Comparison of ENCODE assay signal across 28 cellular contexts in genomic region chr11:79206951-79207350, GRCh38.
DNase-seq lines count a peak whose midpoint lies in the region; ATAC-seq, FAIRE-seq and TF ChIP-seq lines count a peak whose summit lies in the region.
"Had no signal": no experiment of that assay in that cellular context is flagged by ENCODE, and none has a peak within 500 bp of the region (broad histone marks: within the 10 kb centered on the region; RNA-seq: fewer than 3 reads in every experiment).

No MANE protein-coding gene starts in this region.

- BruUV-seq in HepG2 (replicated peaks; lab: Mats Ljungman, UMichigan): no TSS peak

- no peak for TF ChIP-seq RAD21 in HepG2 (CRISPR knock-in tag; IDR thresholded peaks at IDR 0.05)

- peaks cover 5% of the 10 kb centered on the region for H3K4me1 Mint-ChIP-seq in endodermal cell

- POLR2A ChIA-PET in HepG2 (lab: Yijun Ruan, JAX): no interaction called here

- DNase-seq in HepG2 (ENCODE audit: low spot score) (no peak), right lobe of liver (no peak), endodermal cell (peak; percentile 80), mesenteric fat pad (ENCODE audit: low spot score) (peak; percentile 33), psoas muscle (no peak), cardiac septum (ENCODE audit: low spot score) (no peak), EL (no peak)
- DNase-seq: 8988T, ACHN, BE2C, Calu3, DMS53, GDM1, KBM-7, MV-4-11, NCI-H1105, NCI-H146, NCI-H1930, NCI-H2107, NCI-H524 treated with DMSO at 0.1 percent for 48 hours, NCI-H774, SIG-M5, SK-N-SH had no signal

- no peak for TF ChIP-seq EP300 in HepG2 (IDR thresholded peaks at IDR 0.05; ENCODE audit: low read depth in 2 of 2, low read length in 2 of 2)
- no peak for TF ChIP-seq EP300 in HepG2 (CRISPR knock-in tag; IDR thresholded peaks at IDR 0.05; ENCODE audit: borderline replicate concordance)

- H3K27ac ChIP-seq in HepG2 (ENCODE audit: extremely low read length, insufficient read depth, low read length) (no peak overlapping the region), right lobe of liver (no peak overlapping the region), endodermal cell (ENCODE audit: low read depth, low read length) (no peak overlapping the region), psoas muscle (no peak overlapping the region)

- H3K9ac ChIP-seq in HepG2 (ENCODE audit: insufficient read depth, low read depth, low read length) (no peak overlapping the region), endodermal cell (ENCODE audit: extremely low read depth, low read length, poor library complexity, severe bottlenecking) (no peak overlapping the region)
- H3K9ac ChIP-seq: SK-N-SH had no signal

- no peaks in the 10 kb centered on the region for H3K27me3 Mint-ChIP-seq in endodermal cell (ENCODE audit: insufficient read depth)

- no peak overlapping the region for H3K4me3 ChIP-seq in HepG2 (replicated peaks in 1 of 3; ENCODE audit: insufficient read depth in 1 of 3, low read depth in 2 of 3, low read length in 3 of 3)
- no peak overlapping the region for H3K4me3 ChIP-seq in right lobe of liver
- no peak overlapping the region for H3K4me3 ChIP-seq in endodermal cell (ENCODE audit: low read length)
- no peak overlapping the region for H3K4me3 ChIP-seq in psoas muscle

- no peak overlapping the region for H3K27ac Mint-ChIP-seq in endodermal cell

- intact Hi-C loops in HepG2 (cut with micrococcal nuclease; ENCODE audit: unreplicated experiment) (no loop called here), right lobe of liver (cut with DNase I) (no loop called here), psoas muscle (cut with DNase I) (no loop called here), cardiac septum (cut with DNase I) (no loop called here)

- no peaks in the 10 kb centered on the region for H3K9me3 Mint-ChIP-seq in endodermal cell

- TF ChIP-seq CTCF in HepG2 (CRISPR knock-in tag; IDR thresholded peaks at IDR 0.05) (no peak), right lobe of liver (IDR thresholded peaks at IDR 0.05) (no peak), endodermal cell (conservative IDR thresholded peaks at IDR 0.05) (peak; percentile 72), psoas muscle (IDR thresholded peaks at IDR 0.05) (no peak)

- CTCF ChIA-PET in HepG2 (lab: Yijun Ruan, JAX; ENCODE audit: low intra/inter-chr PET ratio, low total read pairs): no interaction called here

- H2AFZ ChIP-seq in HepG2 (ENCODE audit: low read length): no peak overlapping the region

- FAIRE-seq in HepG2 (lab: Jason Lieb, UNC): no peak
- FAIRE-seq: GM12891, H54, HTR-8/SVneo, RCC 7860 had no signal

- 0% methylated on average over 3 of the region's 4 CpGs for WGBS in HepG2 (ENCODE audit: low lambda C conversion rate)
- WGBS in right lobe of liver (ENCODE audit: insufficient coverage, low coverage, low lambda C conversion rate, missing lambda C conversion rate): 31% methylated on average over 2 of the region's 4 CpGs
- WGBS in endodermal cell (ENCODE audit: insufficient coverage in 1 of 2, insufficient read length in 1 of 2), 2 experiments: 89 to 90% methylated on average over 3 to 4 of the region's 4 CpGs
- 67 to 82% (median 74%) methylated on average over 4 of the region's 4 CpGs for whole genome bisulfite sequencing in psoas muscle, 3 donors

- TF ChIP-seq POLR2A in HepG2 (IDR thresholded peaks at IDR 0.05; ENCODE audit: insufficient read depth in 1 of 2, low read depth in 2 of 2, low read length in 2 of 2): no peak
- no peak for TF ChIP-seq POLR2A in right lobe of liver (IDR thresholded peaks at IDR 0.05)

- H3K36me3 ChIP-seq in HepG2 (replicated peaks in 1 of 2; ENCODE audit: control insufficient read depth in 1 of 2, insufficient read depth in 2 of 2, low read length in 2 of 2) (no peaks in the 10 kb centered on the region), right lobe of liver (no peaks in the 10 kb centered on the region), endodermal cell (ENCODE audit: control insufficient read depth, insufficient read depth, low read length) (peaks cover 8% of the 10 kb centered on the region), psoas muscle (ENCODE audit: insufficient read depth in 1 of 2, low read depth in 1 of 2) (no peaks in the 10 kb centered on the region)
- H3K36me3 ChIP-seq: BE2C had no signal

- H3K4me3 Mint-ChIP-seq in endodermal cell: no peak overlapping the region

- no peaks in the 10 kb centered on the region for H3K79me2 ChIP-seq in HepG2 (ENCODE audit: insufficient read depth, low read length)

- peaks cover 15% of the 10 kb centered on the region for H3K36me3 Mint-ChIP-seq in endodermal cell (ENCODE audit: low read depth)

- in situ Hi-C loops in HepG2 (cut with HindIII; ENCODE audit: extremely low pct_ligation_motif_present, low pct_unique_long_range_greater_than_20kb): no loop called here

- peak; percentile 72 for ATAC-seq in HepG2
- no peak for ATAC-seq in right lobe of liver
- ATAC-seq in psoas muscle: no peak
- ATAC-seq in GM18520 (IDR thresholded peaks at IDR 0.05; ENCODE audit: unreplicated experiment): no peak

- no peaks in the 10 kb centered on the region for H3K9me3 ChIP-seq in HepG2 (ENCODE audit: low read length)
- H3K9me3 ChIP-seq in right lobe of liver: no peaks in the 10 kb centered on the region
- no peaks in the 10 kb centered on the region for H3K9me3 ChIP-seq in endodermal cell (ENCODE audit: control insufficient read depth, low read length)
- no peaks in the 10 kb centered on the region for H3K9me3 ChIP-seq in psoas muscle
- H3K9me3 ChIP-seq: BE2C, SK-N-SH had no signal

- H3K27me3 ChIP-seq in HepG2 (ENCODE audit: control insufficient read depth in 1 of 2, insufficient read depth in 2 of 2, low read length in 2 of 2): peaks cover 0 to 6% of the 10 kb centered on the region in 2 experiments; a peak in 2 of 5 replicates
- no peaks in the 10 kb centered on the region for H3K27me3 ChIP-seq in right lobe of liver
- H3K27me3 ChIP-seq in endodermal cell (ENCODE audit: control insufficient read depth, insufficient read depth, low read length, poor library complexity, severe bottlenecking): no peaks in the 10 kb centered on the region
- H3K27me3 ChIP-seq in psoas muscle (ENCODE audit: insufficient read depth in 3 of 3, low read length in 2 of 3): no peaks in the 10 kb centered on the region
- H3K27me3 ChIP-seq: BE2C had no signal

- H4K20me1 ChIP-seq in HepG2 (ENCODE audit: insufficient read depth, low read length): no peaks in the 10 kb centered on the region

- H3K4me1 ChIP-seq in HepG2 (ENCODE audit: insufficient read depth, low read length): no peaks in the 10 kb centered on the region
- no peaks in the 10 kb centered on the region for H3K4me1 ChIP-seq in right lobe of liver
- H3K4me1 ChIP-seq in endodermal cell (ENCODE audit: control insufficient read depth, insufficient read depth, low read length): no peaks in the 10 kb centered on the region
- no peaks in the 10 kb centered on the region for H3K4me1 ChIP-seq in psoas muscle
- H3K4me1 ChIP-seq: BE2C had no signal

- no peak overlapping the region for H3K4me2 ChIP-seq in HepG2 (ENCODE audit: low read depth, low read length)
- H3K4me2 ChIP-seq: SK-N-SH had no signal

TF ChIP-seq in HepG2, 621 proteins besides CTCF, POLR2A, EP300 and RAD21:
- TF ChIP-seq SAFB2 (CRISPR knock-in tag; IDR thresholded peaks at IDR 0.05; ENCODE audit: borderline replicate concordance, low read depth): no peak
- TF ChIP-seq ZMYM2 (CRISPR knock-in tag; IDR thresholded peaks at IDR 0.05): no peak
- TF ChIP-seq THAP7 (CRISPR knock-in tag; IDR thresholded peaks at IDR 0.05): no peak
- no peak for TF ChIP-seq SP140L (CRISPR knock-in tag; IDR thresholded peaks at IDR 0.05; ENCODE audit: borderline replicate concordance)
- no peak for TF ChIP-seq ONECUT2 (CRISPR knock-in tag; IDR thresholded peaks at IDR 0.05)
- TF ChIP-seq MTF1 (CRISPR knock-in tag; IDR thresholded peaks at IDR 0.05): no peak
- no peak for TF ChIP-seq HNF4G (IDR thresholded peaks at IDR 0.05; ENCODE audit: borderline replicate concordance, low read depth, low read length)
- TF ChIP-seq HNF4G (CRISPR knock-in tag; IDR thresholded peaks at IDR 0.05; ENCODE audit: borderline replicate concordance, low read depth): no peak
- no peak for TF ChIP-seq ZSCAN12 (CRISPR knock-in tag; IDR thresholded peaks at IDR 0.05)
- no peak for TF ChIP-seq ZNF564 (CRISPR knock-in tag; IDR thresholded peaks at IDR 0.05)
- TF ChIP-seq RFX1 (IDR thresholded peaks at IDR 0.05): no peak
- no peak for TF ChIP-seq HNRNPH1 (optimal IDR thresholded peaks at IDR 0.05; ENCODE audit: low read depth, low read length)
- no peak for TF ChIP-seq MYNN (CRISPR knock-in tag; IDR thresholded peaks at IDR 0.05; ENCODE audit: low read depth)
- no peak for TF ChIP-seq FOXA3 (CRISPR knock-in tag; IDR thresholded peaks at IDR 0.05)
- no peak for TF ChIP-seq THYN1 (CRISPR knock-in tag; IDR thresholded peaks at IDR 0.05; ENCODE audit: borderline replicate concordance, low read depth)
- no peak for TF ChIP-seq MEF2D (CRISPR knock-in tag; IDR thresholded peaks at IDR 0.05)
- TF ChIP-seq SRY (CRISPR knock-in tag; IDR thresholded peaks at IDR 0.05): no peak
- no peak for TF ChIP-seq SOX5 (CRISPR knock-in tag; IDR thresholded peaks at IDR 0.05; ENCODE audit: borderline replicate concordance)
- TF ChIP-seq NFE2L1 (CRISPR knock-in tag; IDR thresholded peaks at IDR 0.05; ENCODE audit: borderline replicate concordance): no peak

Comparison
In these comparisons a context has a peak if more than half of its experiments do, and no peak if none do; other contexts are left out.
1. DNase-seq: peak in endodermal cell (single experiment) and mesenteric fat pad (single experiment); none in HepG2 (single experiment), right lobe of liver (0 of 3), psoas muscle (0 of 2), cardiac septum (single experiment) and EL (single experiment).